Comparison of ENCODE assay signal across 19 cellular contexts in genomic region chr10:64537931-64538330, GRCh38.
"Had no signal": no experiment of that assay in that cellular context is flagged by ENCODE, and none has a peak within 500 bp of the region (broad histone marks: within the 10 kb centered on the region; RNA-seq: fewer than 3 reads in every experiment).

No MANE protein-coding gene starts in this region.

- H3K27ac Mint-ChIP-seq: activated naive CD4-positive, alpha-beta T cell treated with anti-CD3 and anti-CD28 coated beads, Interleukin-2, amount 50 U/mL, for 24 hours; endodermal cell; natural killer cell treated with Interleukin-12 subunit alpha and Interleukin-12 subunit beta and Interleukin-15 and Interleukin-18, amount 100 ng/mL, for 72 hours had no signal

- H3K9me3 ChIP-seq: heart left ventricle, transverse colon, vagina had no signal

- H3K27me3 Mint-ChIP-seq: activated naive CD4-positive, alpha-beta T cell treated with anti-CD3 and anti-CD28 coated beads, Interleukin-2, amount 50 U/mL, for 24 hours; natural killer cell treated with Interleukin-12 subunit alpha and Interleukin-12 subunit beta and Interleukin-15 and Interleukin-18, amount 100 ng/mL, for 72 hours had no signal

- H3K27ac ChIP-seq: cardiac muscle cell, epithelial cell of prostate, heart left ventricle, transverse colon, vagina, WERI-Rb-1 had no signal

- H3K4me1 Mint-ChIP-seq: activated naive CD4-positive, alpha-beta T cell treated with anti-CD3 and anti-CD28 coated beads, Interleukin-2, amount 50 U/mL, for 24 hours; endodermal cell had no signal

- H3K27me3 ChIP-seq: cardiac muscle cell, heart left ventricle, transverse colon, vagina had no signal

- H3K9me3 Mint-ChIP-seq: activated naive CD4-positive, alpha-beta T cell treated with anti-CD3 and anti-CD28 coated beads, Interleukin-2, amount 50 U/mL, for 24 hours; endodermal cell had no signal

- H3K36me3 ChIP-seq: cardiac muscle cell, heart left ventricle, transverse colon, vagina, WERI-Rb-1 had no signal

- ATAC-seq: heart left ventricle; natural killer cell treated with Interleukin-12 subunit alpha and Interleukin-12 subunit beta and Interleukin-15 and Interleukin-18, amount 100 ng/mL, for 72 hours had no signal

- H3K4me3 ChIP-seq: cardiac muscle cell, heart left ventricle, transverse colon, vagina had no signal

- H3K36me3 Mint-ChIP-seq: activated naive CD4-positive, alpha-beta T cell treated with anti-CD3 and anti-CD28 coated beads, Interleukin-2, amount 50 U/mL, for 24 hours; natural killer cell treated with Interleukin-12 subunit alpha and Interleukin-12 subunit beta and Interleukin-15 and Interleukin-18, amount 100 ng/mL, for 72 hours had no signal

- H3K4me3 Mint-ChIP-seq: activated naive CD4-positive, alpha-beta T cell treated with anti-CD3 and anti-CD28 coated beads, Interleukin-2, amount 50 U/mL, for 24 hours; endodermal cell; natural killer cell treated with Interleukin-12 subunit alpha and Interleukin-12 subunit beta and Interleukin-15 and Interleukin-18, amount 100 ng/mL, for 72 hours had no signal

- H3K4me1 ChIP-seq: heart left ventricle, transverse colon, vagina had no signal

- DNase-seq: activated CD4-positive, alpha-beta T cell treated with anti-CD3 and anti-CD28 coated beads for 1 hour; activated CD8-positive, alpha-beta memory T cell treated with anti-CD3 and anti-CD28 coated beads for 24 hours; activated CD8-positive, alpha-beta memory T cell treated with anti-CD3 and anti-CD28 coated beads, Interleukin-2, amount 50 U/mL, for 48 hours; activated effector memory CD4-positive, alpha-beta T cell treated with anti-CD3 and anti-CD28 coated beads, Interleukin-2, amount 50 U/mL, for 16 hours; activated T-cell treated with anti-CD3 and anti-CD28 coated beads, Interleukin-2, amount 50 U/mL, for 48 hours; endodermal cell; foreskin fibroblast; heart left ventricle; mesenchymal stem cell; occipital lobe; stimulated activated naive CD4-positive, alpha-beta T cell; T-helper 2 cell; transverse colon; WERI-Rb-1 had no signal
